Comparison of ENCODE assay signal across 24 cellular contexts in genomic region chr14:59675394-59675793, GRCh38.
"Had no signal": no experiment of that assay in that cellular context is flagged by ENCODE, and none has a peak within 500 bp of the region (broad histone marks: within the 10 kb centered on the region; RNA-seq: fewer than 3 reads in every experiment).

No MANE protein-coding gene starts in this region.

- H3K27ac ChIP-seq: colonic mucosa, epithelial cell of prostate, esophagus squamous epithelium, gastrocnemius medialis, heart right ventricle, left lung, lower lobe of right lung had no signal

- H3K27me3 Mint-ChIP-seq: dendritic cell treated with granulocyte-macrophage colony-stimulating factor and Interleukin-4, amounts not matched to agents 40 ng/mL and 50 ng/mL, for 4 days; effector memory CD8-positive, alpha-beta T cell had no signal

- H3K27me3 ChIP-seq: colonic mucosa, esophagus squamous epithelium, gastrocnemius medialis, heart right ventricle, left lung had no signal

- H3K27ac Mint-ChIP-seq: dendritic cell treated with granulocyte-macrophage colony-stimulating factor and Interleukin-4, amounts not matched to agents 40 ng/mL and 50 ng/mL, for 4 days; effector memory CD8-positive, alpha-beta T cell; endodermal cell; memory B cell had no signal

- ATAC-seq: effector memory CD8-positive, alpha-beta T cell; esophagus mucosa; gastrocnemius medialis; heart right ventricle; left cardiac atrium; left lung; left ventricle myocardium superior; lower lobe of right lung had no signal

- H3K9me3 Mint-ChIP-seq: endodermal cell had no signal

- H3K9me3 ChIP-seq: colonic mucosa, esophagus squamous epithelium, gastrocnemius medialis, lower lobe of right lung had no signal

- H3K36me3 ChIP-seq: colonic mucosa, esophagus squamous epithelium, gastrocnemius medialis, heart right ventricle, left lung, lower lobe of right lung had no signal

- H3K4me3 ChIP-seq: colonic mucosa, esophagus squamous epithelium, gastrocnemius medialis, heart right ventricle, left lung, lower lobe of right lung had no signal

- DNase-seq: colonic mucosa; cortex of kidney; effector CD8-positive, alpha-beta T cell; effector memory CD8-positive, alpha-beta T cell; endodermal cell; erythroblast; esophagus squamous epithelium; foreskin fibroblast; foreskin melanocyte; gastrocnemius medialis; glutamatergic neuron; head of caudate nucleus; heart right ventricle; hippocampal formation; left cardiac atrium; left lung; left ventricle myocardium superior; lower lobe of right lung; mesendoderm; midbrain had no signal

- H3K4me3 Mint-ChIP-seq: dendritic cell treated with granulocyte-macrophage colony-stimulating factor and Interleukin-4, amounts not matched to agents 40 ng/mL and 50 ng/mL, for 4 days; effector memory CD8-positive, alpha-beta T cell; endodermal cell; memory B cell had no signal

- H3K4me1 ChIP-seq: colonic mucosa, esophagus squamous epithelium, gastrocnemius medialis, heart right ventricle, left lung, lower lobe of right lung had no signal

- H3K36me3 Mint-ChIP-seq: memory B cell had no signal

- H3K4me1 Mint-ChIP-seq: endodermal cell, memory B cell had no signal
